Comparison of ENCODE assay signal across 24 cellular contexts in genomic region chr2:28166956-28167355, GRCh38.
DNase-seq lines count a peak whose midpoint lies in the region; ATAC-seq, FAIRE-seq and TF ChIP-seq lines count a peak whose summit lies in the region.
"Had no signal": no experiment of that assay in that cellular context is flagged by ENCODE, and none has a peak within 500 bp of the region (broad histone marks: within the 10 kb centered on the region; RNA-seq: fewer than 3 reads in every experiment).

No MANE protein-coding gene starts in this region.

- peak overlapping the region; percentile 59 for H3K27ac ChIP-seq in RWPE1
- H3K27ac ChIP-seq: ascending aorta, neural progenitor cell had no signal

- H3K4me1 Mint-ChIP-seq in activated T-helper 1 cell treated with anti-CD3 and anti-CD28 coated beads, Interleukin-12 subunit alpha, Interleukin-12 subunit beta, Interleukin-2, Interleukin-4 antibody, amounts not matched to agents 30 ng/mL and 10 ng/mL and 1 ng/mL, durations not matched to agents 14 hours and 24 hours and 36 hours (ENCODE audit: low read depth): peaks cover under 1% of the 10 kb centered on the region
- H3K4me1 Mint-ChIP-seq: activated B cell treated with CpG ODN at 0.5 μM for 24 hours; activated naive CD4-positive, alpha-beta T cell treated with anti-CD3 and anti-CD28 coated beads, Interleukin-2, amount 50 U/mL, for 24 hours; activated T-helper 17 cell treated with anti-CD3 and anti-CD28 coated beads, Interleukin-2, amount 50 U/mL, for 72 hours; CD14-positive monocyte had no signal

- DNase-seq in HCEC 1CT (peak; percentile 72), RWPE1 (ENCODE audit: low spot score) (peak; percentile 64), epithelial cell of esophagus (ENCODE audit: low read depth) (peak; percentile 70), kidney tubule cell (ENCODE audit: low spot score) (peak; percentile 33), dedifferentiated amniotic fluid mesenchymal stem cell (ENCODE audit: extremely low spot score) (no peak), HTR-8/SVneo (ENCODE audit: insufficient read length, low spot score) (no peak)
- no peak for DNase-seq in activated T-helper 1 cell treated with anti-CD3 and anti-CD28 coated beads, Interleukin-12 subunit alpha, Interleukin-12 subunit beta, Interleukin-2, Interleukin-4 antibody, amounts not matched to agents 30 ng/mL and 10 ng/mL and 1 ng/mL, durations not matched to agents 14 hours and 24 hours and 36 hours (ENCODE audit: low spot score)
- DNase-seq: activated B cell treated with CpG ODN at 0.5 μM for 24 hours; activated CD4-positive, alpha-beta T cell treated with anti-CD3 and anti-CD28 coated beads, Interleukin-2, amount 50 U/mL, for 4 hours; activated CD8-positive, alpha-beta memory T cell treated with anti-CD3 and anti-CD28 coated beads, Interleukin-2, amount 50 U/mL, for 4 hours; cerebellar nuclear complex; KBM-7; kidney; NCI-H1436; NCI-H524; RPMI8226; stimulated activated CD8-positive, alpha-beta memory T cell treated with anti-CD3 and anti-CD28 coated beads, Interleukin-4, amount 100 ng/mL, for 48 hours had no signal

- H3K27ac Mint-ChIP-seq in activated T-helper 1 cell treated with anti-CD3 and anti-CD28 coated beads, Interleukin-12 subunit alpha, Interleukin-12 subunit beta, Interleukin-2, Interleukin-4 antibody, amounts not matched to agents 30 ng/mL and 10 ng/mL and 1 ng/mL, durations not matched to agents 14 hours and 24 hours and 36 hours: no peak overlapping the region
- H3K27ac Mint-ChIP-seq: activated B cell treated with CpG ODN at 0.5 μM for 24 hours; activated naive CD4-positive, alpha-beta T cell treated with anti-CD3 and anti-CD28 coated beads, Interleukin-2, amount 50 U/mL, for 24 hours; activated T-helper 17 cell treated with anti-CD3 and anti-CD28 coated beads, Interleukin-2, amount 50 U/mL, for 72 hours; CD14-positive monocyte; neural progenitor cell had no signal

- no peak overlapping the region for H3K4me3 ChIP-seq in epithelial cell of esophagus (ENCODE audit: low read length)
- H3K4me3 ChIP-seq: ascending aorta, lung, neural progenitor cell had no signal

- intact Hi-C loops in activated T-helper 1 cell treated with anti-CD3 and anti-CD28 coated beads, Interleukin-12 subunit alpha, Interleukin-12 subunit beta, Interleukin-2, Interleukin-4 antibody, amounts not matched to agents 30 ng/mL and 10 ng/mL and 1 ng/mL, durations not matched to agents 14 hours and 24 hours and 36 hours (cut with micrococcal nuclease): no loop called here

- H3K9me3 Mint-ChIP-seq in activated T-helper 1 cell treated with anti-CD3 and anti-CD28 coated beads, Interleukin-12 subunit alpha, Interleukin-12 subunit beta, Interleukin-2, Interleukin-4 antibody, amounts not matched to agents 30 ng/mL and 10 ng/mL and 1 ng/mL, durations not matched to agents 14 hours and 24 hours and 36 hours: no peaks in the 10 kb centered on the region
- H3K9me3 Mint-ChIP-seq: activated B cell treated with CpG ODN at 0.5 μM for 24 hours; activated naive CD4-positive, alpha-beta T cell treated with anti-CD3 and anti-CD28 coated beads, Interleukin-2, amount 50 U/mL, for 24 hours; activated T-helper 17 cell treated with anti-CD3 and anti-CD28 coated beads, Interleukin-2, amount 50 U/mL, for 72 hours; neural progenitor cell had no signal

- no peak for ATAC-seq in HG03025 (IDR thresholded peaks at IDR 0.05; ENCODE audit: low FRiP score, unreplicated experiment)
- ATAC-seq: activated T-helper 17 cell treated with anti-CD3 and anti-CD28 coated beads, Interleukin-2, amount 50 U/mL, for 72 hours had no signal

- POLR2A ChIA-PET in RWPE1 (lab: Yijun Ruan, JAX; ENCODE audit: low non-redundant PET): no interaction called here

- no peak for FAIRE-seq in HTR-8/SVneo (lab: Jason Lieb, UNC)
- FAIRE-seq: kidney had no signal

- CTCF ChIA-PET in RWPE1 (lab: Yijun Ruan, JAX): no interaction called here

- no peak overlapping the region for H3K4me3 Mint-ChIP-seq in activated T-helper 1 cell treated with anti-CD3 and anti-CD28 coated beads, Interleukin-12 subunit alpha, Interleukin-12 subunit beta, Interleukin-2, Interleukin-4 antibody, amounts not matched to agents 30 ng/mL and 10 ng/mL and 1 ng/mL, durations not matched to agents 14 hours and 24 hours and 36 hours
- H3K4me3 Mint-ChIP-seq: activated B cell treated with CpG ODN at 0.5 μM for 24 hours; activated naive CD4-positive, alpha-beta T cell treated with anti-CD3 and anti-CD28 coated beads, Interleukin-2, amount 50 U/mL, for 24 hours; activated T-helper 17 cell treated with anti-CD3 and anti-CD28 coated beads, Interleukin-2, amount 50 U/mL, for 72 hours; CD14-positive monocyte; neural progenitor cell had no signal

- peaks cover 5% of the 10 kb centered on the region for H3K36me3 Mint-ChIP-seq in activated T-helper 1 cell treated with anti-CD3 and anti-CD28 coated beads, Interleukin-12 subunit alpha, Interleukin-12 subunit beta, Interleukin-2, Interleukin-4 antibody, amounts not matched to agents 30 ng/mL and 10 ng/mL and 1 ng/mL, durations not matched to agents 14 hours and 24 hours and 36 hours (ENCODE audit: low read depth)
- H3K36me3 Mint-ChIP-seq: neural progenitor cell had no signal

- TF ChIP-seq CTCF in RWPE1 (conservative IDR thresholded peaks at IDR 0.05; ENCODE audit: low read depth): no peak
- TF ChIP-seq CTCF in epithelial cell of esophagus (IDR thresholded peaks at IDR 0.05; ENCODE audit: insufficient read depth, low read depth, low read length, missing control alignments): no peak

- H3K27me3 Mint-ChIP-seq in activated T-helper 1 cell treated with anti-CD3 and anti-CD28 coated beads, Interleukin-12 subunit alpha, Interleukin-12 subunit beta, Interleukin-2, Interleukin-4 antibody, amounts not matched to agents 30 ng/mL and 10 ng/mL and 1 ng/mL, durations not matched to agents 14 hours and 24 hours and 36 hours (ENCODE audit: insufficient read depth): no peaks in the 10 kb centered on the region
- H3K27me3 Mint-ChIP-seq: activated B cell treated with CpG ODN at 0.5 μM for 24 hours; activated naive CD4-positive, alpha-beta T cell treated with anti-CD3 and anti-CD28 coated beads, Interleukin-2, amount 50 U/mL, for 24 hours; activated T-helper 17 cell treated with anti-CD3 and anti-CD28 coated beads, Interleukin-2, amount 50 U/mL, for 72 hours had no signal

Comparison
In these comparisons a context has a peak if more than half of its experiments do, and no peak if none do; other contexts are left out.
1. DNase-seq: peak in HCEC 1CT (single experiment), RWPE1 (single experiment), epithelial cell of esophagus (single experiment) and kidney tubule cell (single experiment); none in activated T-helper 1 cell treated with anti-CD3 and anti-CD28 coated beads, Interleukin-12 subunit alpha, Interleukin-12 subunit beta, Interleukin-2, Interleukin-4 antibody, amounts not matched to agents 30 ng/mL and 10 ng/mL and 1 ng/mL, durations not matched to agents 14 hours and 24 hours and 36 hours (single experiment), dedifferentiated amniotic fluid mesenchymal stem cell (single experiment) and HTR-8/SVneo (single experiment).